18 cellular contexts compared by ENCODE assay signal in the genomic region with DNA sequence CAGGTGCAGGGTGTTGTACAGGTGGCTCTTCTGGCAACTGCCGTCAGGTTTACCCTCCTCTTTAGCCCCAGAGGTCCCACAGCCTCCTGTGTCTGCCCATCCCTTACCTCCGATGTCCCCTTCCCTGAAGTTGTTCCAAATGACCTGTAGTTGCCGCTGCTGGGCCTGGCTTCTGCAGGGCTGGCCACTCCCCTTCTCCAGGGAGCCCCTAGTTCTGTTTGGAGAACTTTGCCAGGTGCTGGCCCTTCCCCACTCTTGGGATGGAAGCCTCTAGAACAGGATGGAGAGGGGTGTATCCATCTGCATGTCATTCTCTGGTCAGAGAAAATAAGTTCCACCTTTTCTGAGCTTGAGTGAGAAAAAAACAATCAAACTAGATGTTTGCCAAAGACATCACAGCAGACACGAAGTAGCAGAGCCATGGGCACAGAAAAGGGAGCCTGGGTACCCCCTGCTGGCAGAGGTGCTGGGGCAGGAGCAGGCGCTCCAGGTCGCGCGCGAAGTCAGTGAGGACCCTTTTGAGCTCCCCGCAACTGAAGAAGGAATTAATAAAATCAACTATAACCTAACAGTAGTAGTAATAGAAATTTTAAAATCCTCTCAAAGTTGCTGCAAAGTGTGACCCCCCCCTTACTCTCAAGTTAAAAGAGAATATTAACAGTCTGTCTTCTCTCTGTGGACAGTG. TPM values are rescaled to one million over a fixed set of nuclear protein-coding genes. Genes with fewer than 3 reads are reported as not detected.
DNase-seq lines count a peak whose midpoint lies in the region; ATAC-seq, FAIRE-seq and TF ChIP-seq lines count a peak whose summit lies in the region.
"Had no signal": no experiment of that assay in that cellular context is flagged by ENCODE, and none has a peak within 500 bp of the region (broad histone marks: within the 10 kb centered on the region; RNA-seq: fewer than 3 reads in every experiment).

No MANE protein-coding gene starts in this region.

- POLR2A ChIA-PET in endothelial cell of umbilical vein (lab: Charles Lee): no interaction called here

- H3K27me3 ChIP-seq in Loucy (ENCODE audit: insufficient read depth, low read length, poor library complexity, severe bottlenecking): no peaks in the 10 kb centered on the region
- H3K27me3 ChIP-seq in endothelial cell of umbilical vein (ENCODE audit: control insufficient read depth in 2 of 2, insufficient read depth in 2 of 2, low read length in 2 of 2): no peaks in the 10 kb centered on the region
- H3K27me3 ChIP-seq in neural cell (ENCODE audit: insufficient read depth, low read depth, low read length): no peaks in the 10 kb centered on the region
- H3K27me3 ChIP-seq: ovary had no signal

- H3F3A ChIP-seq in Loucy (ENCODE audit: low read depth) (no peaks in the 10 kb centered on the region), neural cell (ENCODE audit: insufficient read depth, low read length, poor library complexity, severe bottlenecking) (peaks cover 3% of the 10 kb centered on the region)

- no peak for ATAC-seq in GM21526 (IDR thresholded peaks at IDR 0.05; ENCODE audit: low FRiP score, unreplicated experiment)
- no peak for ATAC-seq in GM18498 (IDR thresholded peaks at IDR 0.05; ENCODE audit: unreplicated experiment)
- ATAC-seq in HG03135 (IDR thresholded peaks at IDR 0.05; ENCODE audit: unreplicated experiment): no peak
- ATAC-seq: GM12878 had no signal

- CTCF ChIA-PET in endothelial cell of umbilical vein (lab: Charles Lee): interaction anchor here (1.1 to 5.3 kb wide), 14 partner anchors 9 to 623 kb away, joined by 3 to 111 read pairs (median 7); a partner anchor contains a TSS

- no peaks in the 10 kb centered on the region for H3K9me3 ChIP-seq in Loucy (ENCODE audit: insufficient read depth, low read depth, low read length)
- no peaks in the 10 kb centered on the region for H3K9me3 ChIP-seq in endothelial cell of umbilical vein (replicated peaks; ENCODE audit: control insufficient read depth, insufficient read depth, low read length)
- no peaks in the 10 kb centered on the region for H3K9me3 ChIP-seq in neural cell (ENCODE audit: low read length)
- H3K9me3 ChIP-seq: ovary had no signal

- TF ChIP-seq CTCF in Loucy (conservative IDR thresholded peaks at IDR 0.05; ENCODE audit: low read length): peak; percentile 14; the same call in 1 of the 2 replicates
- peak; percentile 37 to 64 for TF ChIP-seq CTCF in endothelial cell of umbilical vein (IDR thresholded peaks at IDR 0.05; ENCODE audit: extremely low read depth in 1 of 2, insufficient read depth in 1 of 2, low read depth in 1 of 2, low read length in 2 of 2)
- no peak for TF ChIP-seq CTCF in neural cell (IDR thresholded peaks at IDR 0.05; ENCODE audit: poor library complexity, severe bottlenecking)

- TF ChIP-seq RAD21 in neural cell (conservative IDR thresholded peaks at IDR 0.05): no peak

- H3K4me1 ChIP-seq in Loucy (ENCODE audit: insufficient read depth, low read length, poor library complexity, severe bottlenecking) (no peaks in the 10 kb centered on the region), endothelial cell of umbilical vein (ENCODE audit: control insufficient read depth, extremely low read depth, insufficient read depth, low read length) (peaks cover 14% of the 10 kb centered on the region)

- FAIRE-seq in endothelial cell of umbilical vein (lab: Jason Lieb, UNC): peak; percentile 90
- FAIRE-seq: astrocyte, GM12878 had no signal

- no peak overlapping the region for H3K9ac ChIP-seq in Loucy (ENCODE audit: low read depth, low read length, poor library complexity, severe bottlenecking)
- H3K9ac ChIP-seq in endothelial cell of umbilical vein (replicated peaks; ENCODE audit: extremely low read depth, insufficient read depth, low read length): no peak overlapping the region
- H3K9ac ChIP-seq in neural cell (ENCODE audit: low read length): no peak overlapping the region
- H3K9ac ChIP-seq: KMS-11 had no signal

- H2AFZ ChIP-seq in Loucy (ENCODE audit: low read length) (no peak overlapping the region), endothelial cell of umbilical vein (ENCODE audit: low read depth, low read length) (no peak overlapping the region), neural cell (ENCODE audit: low read depth, low read length) (no peak overlapping the region)
- H2AFZ ChIP-seq: PC-9 had no signal

- H3K4me3 ChIP-seq in Loucy (ENCODE audit: low read length, poor library complexity, severe bottlenecking): no peak overlapping the region
- no peak overlapping the region for H3K4me3 ChIP-seq in endothelial cell of umbilical vein (replicated peaks in 1 of 3; ENCODE audit: insufficient read depth in 1 of 3, low read depth in 1 of 3, low read length in 3 of 3)
- H3K4me3 ChIP-seq in neural cell (ENCODE audit: low read length): peak overlapping the region; percentile 35
- H3K4me3 ChIP-seq: GM12878, ovary, PC-9 had no signal

- no peak for TF ChIP-seq POLR2A in endothelial cell of umbilical vein (IDR thresholded peaks at IDR 0.05; ENCODE audit: low read depth, low read length)

- H3K9me1 ChIP-seq in endothelial cell of umbilical vein (replicated peaks; ENCODE audit: control insufficient read depth, extremely low read depth, insufficient read depth, low read length): no peaks in the 10 kb centered on the region

- H3K36me3 ChIP-seq in Loucy (ENCODE audit: insufficient read depth, low read length): peaks cover 5% of the 10 kb centered on the region; the same call in 1 of the 2 replicates
- peaks cover 0 to 2% of the 10 kb centered on the region in 2 experiments for H3K36me3 ChIP-seq in endothelial cell of umbilical vein (ENCODE audit: control insufficient read depth in 2 of 2, extremely low read depth in 1 of 2, insufficient read depth in 2 of 2, low read length in 2 of 2)
- no peaks in the 10 kb centered on the region for H3K36me3 ChIP-seq in neural cell (ENCODE audit: insufficient read depth, low read length)
- H3K36me3 ChIP-seq: ovary had no signal

- H3K9me2 ChIP-seq in Loucy (replicated peaks; ENCODE audit: low read depth, low read length) (no peaks in the 10 kb centered on the region), neural cell (ENCODE audit: insufficient read depth, low read length) (no peaks in the 10 kb centered on the region)

- H3K79me2 ChIP-seq in Loucy (ENCODE audit: insufficient read depth, low read length): no peaks in the 10 kb centered on the region
- no peaks in the 10 kb centered on the region for H3K79me2 ChIP-seq in endothelial cell of umbilical vein (ENCODE audit: control insufficient read depth, insufficient read depth, low read length)
- H3K79me2 ChIP-seq in neural cell (replicated peaks; ENCODE audit: insufficient read depth, low read length): no peaks in the 10 kb centered on the region

- H3K4me2 ChIP-seq in Loucy (ENCODE audit: low read depth, low read length, poor library complexity, severe bottlenecking) (no peak overlapping the region), endothelial cell of umbilical vein (ENCODE audit: insufficient read depth, low read length) (no peak overlapping the region), neural cell (ENCODE audit: low read length) (no peak overlapping the region)
- H3K4me2 ChIP-seq: KMS-11, PC-9 had no signal

- H4K20me1 ChIP-seq in Loucy (ENCODE audit: insufficient read depth, low read length, poor library complexity, severe bottlenecking) (no peaks in the 10 kb centered on the region), endothelial cell of umbilical vein (replicated peaks; ENCODE audit: control insufficient read depth, extremely low read depth, insufficient read depth, low read length) (no peaks in the 10 kb centered on the region), neural cell (ENCODE audit: insufficient read depth) (no peaks in the 10 kb centered on the region)

- DNase-seq in Daoy (ENCODE audit: low read depth): peak; percentile 17
- peak; percentile 60 for DNase-seq in endothelial cell of umbilical vein (ENCODE audit: low read depth, low spot score)
- no peak for DNase-seq in NCI-H2196 treated with DMSO at 0.1 percent for 48 hours (lab: John Stamatoyannopoulos, UW; ENCODE audit: unreplicated experiment)
- DNase-seq: activated gamma-delta T cell treated with Interleukin-2 at 50 U/mL for 16 hours; effector CD8-positive, alpha-beta T cell; NCI-H1417; NCI-H446 treated with DMSO at 0.1 percent for 48 hours; ovary; PC-9 had no signal

- H3K27ac ChIP-seq in endothelial cell of umbilical vein (ENCODE audit: insufficient read depth, low read depth, low read length): no peak overlapping the region
- H3K27ac ChIP-seq in neural cell (ENCODE audit: low read length): peak overlapping the region; percentile 72
- H3K27ac ChIP-seq: C4-2B, KMS-11, ovary, PC-9 had no signal

- intact Hi-C loops in endothelial cell of umbilical vein (cut with micrococcal nuclease): loop anchor here (1.0 to 2.0 kb wide), 2 partner anchors 17 to 81 kb away; no protein-coding TSS in a partner anchor

- no peak for TF ChIP-seq EP300 in neural cell (conservative IDR thresholded peaks at IDR 0.05; ENCODE audit: poor library complexity, severe bottlenecking)

- no TSS peak for BruUV-seq in endothelial cell of umbilical vein (replicated peaks; lab: Mats Ljungman, UMichigan)

- dilution Hi-C loops in endothelial cell of umbilical vein (cut with MboI; ENCODE audit: extremely low pct_ligation_motif_present, low sequenced_read_pairs): no loop called here

TF ChIP-seq in neural cell, 6 proteins besides CTCF, POLR2A, EP300 and RAD21 (continues in another document):
- no peak for TF ChIP-seq POLR2AphosphoS5 (IDR thresholded peaks at IDR 0.05)

RNA-seq across cellular contexts. Expression of a gene that starts 20.2 kb away (rescaled TPM):
- total RNA-seq in Daoy (2014; rRNA removed; shearing (Covaris generic)): 29.7 and 63.5 TPM in 2 replicates
- 151 and 155 TPM in 2 replicates for total RNA-seq in endothelial cell of umbilical vein
- polyA plus RNA-seq in endothelial cell of umbilical vein (162 and 166 TPM in 2 replicates), neural cell (0.18 and 1.2 TPM in 2 replicates)
- 199 and 231 TPM in 2 replicates for polyA plus RNA-seq in endothelial cell of umbilical vein (2011; cell fraction: cytosol; rRNA removed)
- polyA plus RNA-seq in endothelial cell of umbilical vein (2011; cell fraction: nucleus; rRNA removed): 96.4 and 111 TPM in 2 replicates
- 141 TPM in 2 replicates for polyA plus RNA-seq in endothelial cell of umbilical vein (2012)
- polyA minus RNA-seq in endothelial cell of umbilical vein (95.1 and 97.9 TPM in 2 replicates), neural cell (0.35 and 1.2 TPM in 2 replicates)
- polyA minus RNA-seq in endothelial cell of umbilical vein (2011; cell fraction: cytosol; rRNA and poly(A)+ RNA removed): 17.4 TPM
- polyA minus RNA-seq in endothelial cell of umbilical vein (2011; cell fraction: nucleus; rRNA and poly(A)+ RNA removed): 22.0 and 26.0 TPM in 2 replicates

RNA-seq across cellular contexts. Expression of a gene that starts 48.7 kb away (rescaled TPM):
- total RNA-seq in Daoy (2014; rRNA removed; shearing (Covaris generic)): 45.1 and 56.7 TPM in 2 replicates
- 55.9 and 56.2 TPM in 2 replicates for total RNA-seq in endothelial cell of umbilical vein
- polyA plus RNA-seq in endothelial cell of umbilical vein (41.0 and 42.9 TPM in 2 replicates), neural cell (38.1 and 49.7 TPM in 2 replicates)
- polyA plus RNA-seq in endothelial cell of umbilical vein (2011; cell fraction: cytosol; rRNA removed): 39.5 and 48.0 TPM in 2 replicates
- polyA plus RNA-seq in endothelial cell of umbilical vein (2011; cell fraction: nucleus; rRNA removed): 37.1 and 41.4 TPM in 2 replicates
- 71.9 and 81.2 TPM in 2 replicates for polyA plus RNA-seq in endothelial cell of umbilical vein (2012)
- polyA minus RNA-seq in endothelial cell of umbilical vein (37.1 and 38.4 TPM in 2 replicates), neural cell (38.2 and 39.4 TPM in 2 replicates)
- polyA minus RNA-seq in endothelial cell of umbilical vein (2011; cell fraction: cytosol; rRNA and poly(A)+ RNA removed): 26.5 TPM
- polyA minus RNA-seq in endothelial cell of umbilical vein (2011; cell fraction: nucleus; rRNA and poly(A)+ RNA removed): 17.5 and 17.6 TPM in 2 replicates
